In the genomic region with DNA sequence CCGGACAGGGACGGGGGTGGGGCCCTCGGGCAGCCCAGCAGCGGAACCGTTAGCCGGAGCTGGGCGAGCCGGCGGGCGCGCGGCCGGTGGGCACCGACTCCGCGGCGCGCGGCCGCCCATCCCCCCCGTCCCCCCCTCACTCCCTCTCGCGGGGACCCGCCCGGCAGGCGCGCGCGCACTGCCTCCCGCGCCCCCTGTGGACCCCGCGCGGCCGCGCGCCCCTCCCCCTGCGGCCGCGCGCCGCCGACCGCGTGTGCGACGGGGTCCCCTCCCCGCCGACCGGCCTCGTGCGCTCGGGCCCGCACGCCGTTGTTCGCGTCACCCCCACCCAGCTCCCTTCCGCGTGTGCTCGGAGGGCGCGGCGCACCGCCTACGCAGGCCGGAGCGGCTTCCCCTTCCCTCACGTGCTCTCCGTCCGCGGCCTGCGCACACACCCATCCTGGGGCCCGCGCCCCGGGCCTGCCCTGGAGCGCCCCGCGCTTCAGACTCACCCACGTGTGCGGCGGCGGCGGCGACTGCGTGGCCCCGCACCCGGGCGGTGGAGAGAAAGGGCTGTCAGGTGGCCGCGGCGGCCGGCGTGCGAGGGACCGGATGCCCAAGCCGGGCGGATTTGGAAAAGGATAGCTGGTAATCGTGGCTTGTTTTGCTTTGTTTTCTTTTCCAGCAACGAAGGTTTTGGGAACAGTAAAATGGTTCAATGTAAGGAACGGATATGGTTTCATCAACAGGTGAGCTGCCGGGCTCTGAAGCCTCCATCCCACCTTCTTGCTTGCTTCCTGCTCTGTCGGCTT, we compare ENCODE assay signal across 8 cellular contexts. TPM values are rescaled to one million over a fixed set of nuclear protein-coding genes. Genes with fewer than 3 reads are reported as not detected.
DNase-seq lines count a peak whose midpoint lies in the region; ATAC-seq and TF ChIP-seq lines count a peak whose summit lies in the region.

No MANE protein-coding gene starts in this region.

- H3K9me3 ChIP-seq in ascending aorta, result no peaks in the 10 kb centered on the region
- no peaks in the 10 kb centered on the region for H3K9me3 ChIP-seq in hepatocyte (ENCODE audit: low read depth)

- WGBS in hepatocyte (ENCODE audit: low lambda C conversion rate, missing lambda C conversion rate), result 0% methylated on average over 33 of the region's 103 CpGs

- intact Hi-C loops in ascending aorta (cut with DNase I), result loop anchor here (1.0 to 5.0 kb wide), 9 partner anchors 25 to 674 kb away; a partner anchor contains a TSS

- H3K4me2 ChIP-seq in KMS-11, result peak overlapping the region; percentile 98
- peak overlapping the region; percentile 92 for H3K4me2 ChIP-seq in hepatocyte

- DNase-seq in Daoy (ENCODE audit: low read depth), result peak; percentile 72
- peak; percentile 36 to 86 (median 61) for DNase-seq in T-helper 2 cell
- DNase-seq in ascending aorta (ENCODE audit: low spot score in 2 of 2), result peak; percentile 17 to 83
- DNase-seq in hepatocyte (ENCODE audit: low spot score), result peak; percentile 92
- no peak for DNase-seq in retinal pigment epithelial cell (ENCODE audit: low read depth)
- no peak for DNase-seq in KG1 (lab: John Stamatoyannopoulos, UW)

- peaks cover 46% of the 10 kb centered on the region for H3K4me1 ChIP-seq in KMS-11 (ENCODE audit: low read depth, poor library complexity, severe bottlenecking)
- peaks cover 9 to 48% of the 10 kb centered on the region in 2 donors for H3K4me1 ChIP-seq in ascending aorta
- H3K4me1 ChIP-seq in hepatocyte (ENCODE audit: insufficient read depth), result peaks cover 44% of the 10 kb centered on the region

- H3K27me3 ChIP-seq in KMS-11 (ENCODE audit: insufficient read depth, low read depth) (no peaks in the 10 kb centered on the region), ascending aorta (no peaks in the 10 kb centered on the region), hepatocyte (no peaks in the 10 kb centered on the region)

- H3K4me3 ChIP-seq in KMS-11 (IDR thresholded peaks at IDR 0.05; ENCODE audit: insufficient read depth, low read depth, low read length) (peak overlapping the region; percentile 92), ascending aorta (peak overlapping the region; percentile 96), hepatocyte (peak overlapping the region; percentile 53), retinal pigment epithelial cell (ENCODE audit: low read length) (peak overlapping the region; percentile 88)

- H4K20me1 ChIP-seq in KMS-11 (ENCODE audit: insufficient read depth) (peaks cover 49% of the 10 kb centered on the region), hepatocyte (ENCODE audit: insufficient read depth, poor library complexity, severe bottlenecking) (peaks cover 49% of the 10 kb centered on the region)

- H3K79me2 ChIP-seq in KMS-11 (ENCODE audit: insufficient read depth, low read depth), result peaks cover 60% of the 10 kb centered on the region
- H3K79me2 ChIP-seq in hepatocyte, result peaks cover 61% of the 10 kb centered on the region

- no peak overlapping the region for H2AFZ ChIP-seq in KMS-11 (ENCODE audit: low read depth)
- no peak overlapping the region for H2AFZ ChIP-seq in hepatocyte

- H3K27ac ChIP-seq in KMS-11 (peak overlapping the region; percentile 91), ascending aorta (peak overlapping the region; percentile 84 to 95), hepatocyte (peak overlapping the region; percentile 95)

- H3K36me3 ChIP-seq in KMS-11 (ENCODE audit: insufficient read depth), result peaks cover 14% of the 10 kb centered on the region; the same call in 1 of the 2 replicates
- no peaks in the 10 kb centered on the region for H3K36me3 ChIP-seq in ascending aorta
- no peaks in the 10 kb centered on the region for H3K36me3 ChIP-seq in hepatocyte (replicated peaks; ENCODE audit: insufficient read depth, low read depth)

- ATAC-seq in GM21576 (IDR thresholded peaks at IDR 0.05; ENCODE audit: unreplicated experiment), result peak; percentile 40

- H3K9ac ChIP-seq in KMS-11, result peak overlapping the region; percentile 97

- TF ChIP-seq CTCF in KMS-11 (conservative IDR thresholded peaks at IDR 0.05; ENCODE audit: low read depth, low read length) (no peak), ascending aorta (IDR thresholded peaks at IDR 0.05) (no peak), hepatocyte (IDR thresholded peaks at IDR 0.05; ENCODE audit: poor library complexity) (no peak), retinal pigment epithelial cell (conservative IDR thresholded peaks at IDR 0.05; ENCODE audit: low read depth, low read length) (no peak)

- no peaks in the 10 kb centered on the region for H3K9me2 ChIP-seq in hepatocyte (replicated peaks; ENCODE audit: insufficient read depth)

RNA-seq across cellular contexts. Expression of a gene that starts 0.7 kb away (rescaled TPM):
- total RNA-seq in Daoy (2014; rRNA removed; shearing (Covaris generic)), result 888 and 951 TPM in 2 replicates
- 356 TPM for total RNA-seq in ascending aorta
- total RNA-seq in hepatocyte, result 418 and 428 TPM in 2 replicates
- 177 and 183 TPM in 2 replicates for polyA plus RNA-seq in hepatocyte

RNA-seq across cellular contexts. Expression of a gene that starts 24.7 kb away (rescaled TPM):
- 187 and 202 TPM in 2 replicates for total RNA-seq in Daoy (2014; rRNA removed; shearing (Covaris generic))
- total RNA-seq in ascending aorta (2.2 TPM), hepatocyte (35.6 and 36.4 TPM in 2 replicates)
- polyA plus RNA-seq in hepatocyte, result 26.1 and 30.7 TPM in 2 replicates

RNA-seq across cellular contexts. Expression of a gene that starts 57.1 kb away (rescaled TPM):
- total RNA-seq in Daoy (2014; rRNA removed; shearing (Covaris generic)), result not detected in 2 replicates
- total RNA-seq in ascending aorta (not detected), hepatocyte (2.5 and 6.9 TPM in 2 replicates)
- polyA plus RNA-seq in hepatocyte, result 3.8 and 4.5 TPM in 2 replicates

Comparison
In these comparisons a context has a peak if more than half of its experiments do, and no peak if none do; other contexts are left out.
1. DNase-seq: peak in Daoy (single experiment), T-helper 2 cell (5 of 5), ascending aorta (2 of 2) and hepatocyte (single experiment); none in retinal pigment epithelial cell (single experiment) and KG1 (single experiment).
2. RNA of a gene that starts 24.7 kb away (total RNA-seq): 187 to 202 TPM in Daoy and 35.6 to 36.4 TPM in hepatocyte; 2.2 TPM in ascending aorta (single experiment); every median in the first group is over 10 times any median in the second.
3. Peak in every context shown above with its lines, with median percentiles within 50 percentile points of each other: H3K27ac ChIP-seq and H3K4me3 ChIP-seq.